In genomic region chr16:4116328-4117249, GRCh38 we compare ENCODE assay signal across 7 cellular contexts. TPM values are rescaled to one million over a fixed set of nuclear protein-coding genes. Genes with fewer than 3 reads are reported as not detected.
DNase-seq lines count a peak whose midpoint lies in the region; ATAC-seq and TF ChIP-seq lines count a peak whose summit lies in the region.

ADCY9 (minus strand) TSS chr16:4116442; CDS start chr16:4115442, 1,000 bp downstream.

- peaks cover 12% of the 10 kb centered on the region for H3K4me1 ChIP-seq in effector memory CD4-positive, alpha-beta T cell (ENCODE audit: control insufficient read depth, insufficient read depth, low read length, poor library complexity, severe bottlenecking)

- H3K27ac ChIP-seq in effector memory CD4-positive, alpha-beta T cell (ENCODE audit: insufficient read depth, low read length, poor library complexity, severe bottlenecking): peak within 1 kb of the TSS; percentile 25

- ATAC-seq in HG02870 (IDR thresholded peaks at IDR 0.05; ENCODE audit: unreplicated experiment): peak; percentile 42

- no peak for TF ChIP-seq CTCF in GM13976 (IDR thresholded peaks at IDR 0.05; ENCODE audit: borderline replicate concordance, control extremely low read depth, extremely low read depth, insufficient read depth, missing control alignments)

- H3K9me3 ChIP-seq in effector memory CD4-positive, alpha-beta T cell (ENCODE audit: control insufficient read depth, low read length): no peaks in the 10 kb centered on the region

- DNase-seq in GM13976 (ENCODE audit: low spot score) (peak; percentile 95), NCI-H345 treated with DMSO at 0.1 percent for 48 hours (lab: John Stamatoyannopoulos, UW; ENCODE audit: unreplicated experiment) (peak; percentile 61), lung microvascular endothelial cell (ENCODE audit: low read depth in 2 of 2) (peak; percentile 82 to 90)
- peak; percentile 41 to 42 for DNase-seq in activated CD8-positive, alpha-beta memory T cell treated with anti-CD3 and anti-CD28 coated beads for 4 hours (ENCODE audit: low read depth in 2 of 2)
- DNase-seq in effector memory CD4-positive, alpha-beta T cell: peak; percentile 63 to 74 (median 71)
- peak; percentile 46 to 63 (median 58) for DNase-seq in stimulated activated CD4-positive, alpha-beta T cell treated with anti-CD3 and anti-CD28 coated beads, TNF-alpha, amount 100 ng/mL, for 1 hour (ENCODE audit: low read depth in 3 of 3, low spot score in 1 of 3)

- peak within 1 kb of the TSS; percentile 60 for H3K4me3 ChIP-seq in effector memory CD4-positive, alpha-beta T cell (ENCODE audit: insufficient read depth, low read depth, low read length, poor library complexity, severe bottlenecking)

- in situ Hi-C loops in GM13976 (cut with MboI; ENCODE audit: low sequenced_read_pairs, unreplicated experiment): no loop called here

- no peaks in the 10 kb centered on the region for H3K27me3 ChIP-seq in effector memory CD4-positive, alpha-beta T cell (replicated peaks; ENCODE audit: control insufficient read depth, insufficient read depth, low read length, poor library complexity, severe bottlenecking)

- H3K36me3 ChIP-seq in effector memory CD4-positive, alpha-beta T cell (ENCODE audit: control insufficient read depth, insufficient read depth, low read length): no peaks in the 10 kb centered on the region

RNA-seq across cellular contexts. Expression of gene ADCY9, which starts in this region (rescaled TPM):
- total RNA-seq in lung microvascular endothelial cell: 5.9 and 18.1 TPM in 2 replicates

Comparison
In these comparisons a context has a peak if more than half of its experiments do, and no peak if none do; other contexts are left out.
1. Peak in every context shown above with its lines: DNase-seq, ATAC-seq, H3K4me3 ChIP-seq and H3K27ac ChIP-seq.
2. DNase-seq: peak in every context shown above with its lines; median percentile 95 in GM13976; 86 in lung microvascular endothelial cell; 71 in effector memory CD4-positive, alpha-beta T cell; 61 in NCI-H345 treated with DMSO at 0.1 percent for 48 hours; 58 in stimulated activated CD4-positive, alpha-beta T cell treated with anti-CD3 and anti-CD28 coated beads, TNF-alpha, amount 100 ng/mL, for 1 hour; 42 in activated CD8-positive, alpha-beta memory T cell treated with anti-CD3 and anti-CD28 coated beads for 4 hours.